ENCODE assay signal across 16 cellular contexts in genomic region chr10:126842356-126842755, GRCh38.
"Had no signal": no experiment of that assay in that cellular context is flagged by ENCODE, and none has a peak within 500 bp of the region (broad histone marks: within the 10 kb centered on the region; RNA-seq: fewer than 3 reads in every experiment).

No MANE protein-coding gene starts in this region.

- H3K27me3 ChIP-seq: dorsolateral prefrontal cortex, ovary, right atrium auricular region, upper lobe of right lung, vagina had no signal

- H3K36me3 Mint-ChIP-seq: memory B cell, naive B cell had no signal

- DNase-seq: dorsolateral prefrontal cortex; effector CD8-positive, alpha-beta T cell; lower lobe of right lung; midbrain; naive B cell; ovary; small intestine; stimulated activated CD4-positive, alpha-beta T cell treated with anti-CD3 and anti-CD28 coated beads, Interleukin-12 subunit alpha, Interleukin-12 subunit beta, amount 100 ng/mL, for 4 hours; stimulated activated naive CD4-positive, alpha-beta T cell; upper lobe of right lung had no signal

- H3K4me1 ChIP-seq: right atrium auricular region had no signal

- H3K4me3 Mint-ChIP-seq: memory B cell, naive B cell, nephron had no signal

- H3K27ac Mint-ChIP-seq: memory B cell, naive B cell had no signal

- H3K27ac ChIP-seq: coronary artery, lower lobe of right lung, ovary, right atrium auricular region, upper lobe of right lung, vagina had no signal

- H3K36me3 ChIP-seq: lower lobe of right lung, ovary, right atrium auricular region, upper lobe of right lung, vagina had no signal

- H3K9me3 Mint-ChIP-seq: nephron had no signal

- H3K27me3 Mint-ChIP-seq: memory B cell had no signal

- H3K4me3 ChIP-seq: coronary artery, dorsolateral prefrontal cortex, lower lobe of right lung, ovary, right atrium auricular region, upper lobe of right lung, vagina had no signal

- ATAC-seq: left lobe of liver, lower lobe of right lung, upper lobe of right lung had no signal

- H3K9me3 ChIP-seq: lower lobe of right lung, ovary, right atrium auricular region, upper lobe of right lung, vagina had no signal

- H3K4me1 Mint-ChIP-seq: memory B cell, naive B cell had no signal
